ENCODE assay signal across 16 cellular contexts in genomic region chr9:121194730-121195129, GRCh38. TPM values are rescaled to one million over a fixed set of nuclear protein-coding genes. Genes with fewer than 3 reads are reported as not detected.
A peak's percentile ranks its signal among the peaks of the same experiment; 100 is the strongest.
DNase-seq lines count a peak whose midpoint lies in the region; ATAC-seq, FAIRE-seq and TF ChIP-seq lines count a peak whose summit lies in the region.
"Had no signal": no experiment of that assay in that cellular context is flagged by ENCODE, and none has a peak within 500 bp of the region (broad histone marks: within the 10 kb centered on the region; RNA-seq: fewer than 3 reads in every experiment).

No MANE protein-coding gene starts in this region.

- FAIRE-seq in frontal cortex (lab: Jason Lieb, UNC), result no peak
- FAIRE-seq: HTR-8/SVneo had no signal

- no peak for TF ChIP-seq CTCF in smooth muscle cell (IDR thresholded peaks at IDR 0.05; ENCODE audit: borderline replicate concordance, insufficient read depth, poor library complexity, severe bottlenecking)

- no peaks in the 10 kb centered on the region for H3K27me3 ChIP-seq in smooth muscle cell (ENCODE audit: low read depth)
- H3K27me3 ChIP-seq: cardiac muscle cell had no signal

- H3K9me3 ChIP-seq in smooth muscle cell (replicated peaks; ENCODE audit: low read depth), result no peaks in the 10 kb centered on the region

- no peak overlapping the region for H3K9ac ChIP-seq in smooth muscle cell (ENCODE audit: low read depth)

- H3K4me1 ChIP-seq in smooth muscle cell (ENCODE audit: low read depth), result peaks cover 54% of the 10 kb centered on the region

- no peaks in the 10 kb centered on the region for H3K36me3 ChIP-seq in smooth muscle cell (ENCODE audit: low read depth)
- H3K36me3 ChIP-seq: cardiac muscle cell had no signal

- H3K36me3 Mint-ChIP-seq in activated T-cell treated with anti-CD3 and anti-CD28 coated beads, Interleukin-2, amount 50 U/mL, for 4 hours (ENCODE audit: insufficient read depth), result peaks cover 6% of the 10 kb centered on the region

- DNase-seq in activated T-cell treated with anti-CD3 and anti-CD28 coated beads, Interleukin-2, amount 50 U/mL, for 4 hours, result no peak
- DNase-seq in activated T-cell treated with anti-CD3 and anti-CD28 coated beads for 4 hours, result no peak
- DNase-seq in OCI-M1 (lab: John Stamatoyannopoulos, UW), result peak; percentile 26
- DNase-seq in epithelial cell of prostate (ENCODE audit: low read depth, low spot score), result peak; percentile 40
- DNase-seq in smooth muscle cell (lab: John Stamatoyannopoulos, UW; ENCODE audit: unreplicated experiment), result no peak
- DNase-seq in frontal cortex (ENCODE audit: low spot score in 2 of 2), result no peak
- no peak for DNase-seq in anterior cingulate cortex (lab: John Stamatoyannopoulos, UW)
- DNase-seq: activated CD4-positive, alpha-beta T cell treated with anti-CD3 and anti-CD28 coated beads for 1 hour; mesendoderm; NCI-H1436 treated with DMSO at 0.1 percent for 48 hours; NCI-H774; stimulated activated CD4-positive, alpha-beta T cell treated with anti-CD3 and anti-CD28 coated beads, Interleukin-1b, Interleukin-23, amount 100 ng/mL, for 48 hours had no signal

- H3K27me3 Mint-ChIP-seq in activated T-cell treated with anti-CD3 and anti-CD28 coated beads, Interleukin-2, amount 50 U/mL, for 4 hours (ENCODE audit: low read depth), result no peaks in the 10 kb centered on the region
- H3K27me3 Mint-ChIP-seq: progenitor cell of endocrine pancreas had no signal

- H2AFZ ChIP-seq in smooth muscle cell (ENCODE audit: low read depth), result no peak overlapping the region

- H3K4me3 Mint-ChIP-seq in activated T-cell treated with anti-CD3 and anti-CD28 coated beads, Interleukin-2, amount 50 U/mL, for 4 hours, result no peak overlapping the region

- H3K79me2 ChIP-seq in smooth muscle cell (ENCODE audit: low read depth), result peaks cover 100% of the 10 kb centered on the region

- H3K4me1 Mint-ChIP-seq in activated T-cell treated with anti-CD3 and anti-CD28 coated beads, Interleukin-2, amount 50 U/mL, for 4 hours (ENCODE audit: low read depth), result peaks cover 86% of the 10 kb centered on the region

- no peak overlapping the region for H3K4me3 ChIP-seq in smooth muscle cell
- H3K4me3 ChIP-seq: cardiac muscle cell had no signal

- H3K27ac ChIP-seq in epithelial cell of prostate, result peak overlapping the region; percentile 72
- peak overlapping the region; percentile 51 for H3K27ac ChIP-seq in smooth muscle cell (ENCODE audit: low read depth)
- H3K27ac ChIP-seq: cardiac muscle cell had no signal

- peaks cover 100% of the 10 kb centered on the region for H4K20me1 ChIP-seq in smooth muscle cell (ENCODE audit: low read depth)

- H3K9me3 Mint-ChIP-seq in activated T-cell treated with anti-CD3 and anti-CD28 coated beads, Interleukin-2, amount 50 U/mL, for 4 hours, result no peaks in the 10 kb centered on the region

- 73% methylated on average over 1 of the region's 1 CpG for WGBS in smooth muscle cell (ENCODE audit: low lambda C conversion rate)

- peaks cover 2% of the 10 kb centered on the region for H3F3A ChIP-seq in smooth muscle cell (ENCODE audit: low read depth)

- H3K4me2 ChIP-seq in smooth muscle cell, result peak overlapping the region; percentile 51

- peak; percentile 49 to 64 for ATAC-seq in activated T-cell treated with anti-CD3 and anti-CD28 coated beads, Interleukin-2, amount 50 U/mL, for 4 hours
- no peak for ATAC-seq in GM18861 (IDR thresholded peaks at IDR 0.05; ENCODE audit: unreplicated experiment)

RNA-seq across cellular contexts. Expression of gene RAB14, which starts 6.9 kb away (rescaled TPM):
- 10 to 100 TPM; 53.9 to 60.5 (median 59.6) TPM for total RNA-seq in activated T-cell treated with anti-CD3 and anti-CD28 coated beads, Interleukin-2, amount 50 U/mL, for 4 hours
- total RNA-seq in smooth muscle cell (49.8 and 51.4 TPM in 2 replicates), frontal cortex (56.3 TPM)
- 49.3 and 54.4 TPM in 2 replicates for polyA plus RNA-seq in smooth muscle cell

Comparison
In these comparisons a context has a peak if more than half of its experiments do, and no peak if none do; other contexts are left out.
1. DNase-seq: peak in OCI-M1 (single experiment) and epithelial cell of prostate (single experiment); none in activated T-cell treated with anti-CD3 and anti-CD28 coated beads, Interleukin-2, amount 50 U/mL, for 4 hours (single experiment), activated T-cell treated with anti-CD3 and anti-CD28 coated beads for 4 hours (single experiment), smooth muscle cell (single experiment), frontal cortex (0 of 2) and anterior cingulate cortex (0 of 58).